In genomic region chr12:89349814-89350213, GRCh38 we compare ENCODE assay signal across 8 cellular contexts. TPM values are rescaled to one million over a fixed set of nuclear protein-coding genes. Genes with fewer than 3 reads are reported as not detected.
DNase-seq lines count a peak whose midpoint lies in the region; ATAC-seq and TF ChIP-seq lines count a peak whose summit lies in the region.

No MANE protein-coding gene starts in this region.

- ATAC-seq in WTC11 = peak; percentile 2
- ATAC-seq in GM19463 (IDR thresholded peaks at IDR 0.05; ENCODE audit: unreplicated experiment) = no peak
- ATAC-seq in HG03460 (IDR thresholded peaks at IDR 0.05; ENCODE audit: unreplicated experiment) = no peak

- H3K27me3 Mint-ChIP-seq in WTC11 (ENCODE audit: low read depth) = peaks cover 11% of the 10 kb centered on the region

- peaks cover 7% of the 10 kb centered on the region; the same call in 1 of the 2 replicates for H3K36me3 ChIP-seq in BLaER1
- peaks cover 14% of the 10 kb centered on the region for H3K36me3 ChIP-seq in HUES48 (ENCODE audit: control insufficient read depth, insufficient read depth, low read length)
- peaks cover 21% of the 10 kb centered on the region for H3K36me3 ChIP-seq in left ventricle myocardium inferior

- peaks cover 37% of the 10 kb centered on the region for H4K20me1 ChIP-seq in BLaER1

- peak overlapping the region; percentile 92 for H3K4me3 ChIP-seq in BLaER1
- H3K4me3 ChIP-seq in HUES48 (ENCODE audit: low read depth, low read length) = peak overlapping the region; percentile 88
- peak overlapping the region; percentile 89 for H3K4me3 ChIP-seq in left ventricle myocardium inferior

- TF ChIP-seq CTCF in WTC11 (IDR thresholded peaks at IDR 0.05) (no peak), left ventricle myocardium inferior (IDR thresholded peaks at IDR 0.05; ENCODE audit: borderline replicate concordance) (no peak)

- peak; percentile 41 for DNase-seq in WTC11 (ENCODE audit: low spot score)
- DNase-seq in left ventricle myocardium inferior = no peak
- peak; percentile 51 for DNase-seq in retina
- no peak for DNase-seq in T1000 (lab: John Stamatoyannopoulos, UW)

- H3K27me3 ChIP-seq in BLaER1 (no peaks in the 10 kb centered on the region), HUES48 (ENCODE audit: control insufficient read depth, insufficient read depth, low read length) (peaks cover 72% of the 10 kb centered on the region), left ventricle myocardium inferior (ENCODE audit: low read depth) (no peaks in the 10 kb centered on the region)

- H3K36me3 Mint-ChIP-seq in WTC11 = peaks cover 44% of the 10 kb centered on the region

- H3K4me1 Mint-ChIP-seq in WTC11 = peaks cover 51% of the 10 kb centered on the region

- peak overlapping the region; percentile 97 for H3K4me3 Mint-ChIP-seq in WTC11

- H3K9me3 ChIP-seq in BLaER1 = no peaks in the 10 kb centered on the region
- H3K9me3 ChIP-seq in HUES48 (ENCODE audit: control insufficient read depth, insufficient read depth, low read length) = no peaks in the 10 kb centered on the region
- no peaks in the 10 kb centered on the region for H3K9me3 ChIP-seq in left ventricle myocardium inferior (replicated peaks)

- CTCF ChIA-PET in WTC11 (lab: Charles Lee) = interaction anchor here (1.3 kb wide), 1 partner anchor 331 kb away, joined by 3 read pairs; no protein-coding TSS in a partner anchor

- peak overlapping the region; percentile 98 for H3K27ac Mint-ChIP-seq in WTC11

- POLR2A ChIA-PET in WTC11 (lab: Charles Lee) = interaction anchor here (1.2 kb wide), 1 partner anchor 14 kb away, joined by 4 read pairs; no protein-coding TSS in a partner anchor

- no peaks in the 10 kb centered on the region for H3K9me3 Mint-ChIP-seq in WTC11

- H3K9ac ChIP-seq in BLaER1 = peak overlapping the region; percentile 93
- peak overlapping the region; percentile 74; the same call in 1 of the 2 replicates for H3K9ac ChIP-seq in HUES48 (ENCODE audit: low read depth, low read length)

- peaks cover 60% of the 10 kb centered on the region for H3K4me1 ChIP-seq in BLaER1
- H3K4me1 ChIP-seq in HUES48 (ENCODE audit: control insufficient read depth, insufficient read depth, low read length) = peaks cover 64% of the 10 kb centered on the region
- peaks cover 87% of the 10 kb centered on the region for H3K4me1 ChIP-seq in left ventricle myocardium inferior

- H3K27ac ChIP-seq in BLaER1 (peak overlapping the region; percentile 93), HUES48 (ENCODE audit: low read depth, low read length) (peak overlapping the region; percentile 100), left ventricle myocardium inferior (replicated peaks) (peak overlapping the region; percentile 99)

- intact Hi-C loops in left ventricle myocardium inferior (cut with micrococcal nuclease) = loop anchor here (5.0 to 10.0 kb wide), 3 partner anchors 105 to 298 kb away; no protein-coding TSS in a partner anchor

- H3K4me2 ChIP-seq in BLaER1 = peak overlapping the region; percentile 95

TF ChIP-seq in WTC11, 78 proteins besides CTCF, POLR2A, EP300 and RAD21:
- peak; percentile 42; the same call in 1 of the 2 replicates for TF ChIP-seq FOXK1 (CRISPR knock-in tag; IDR thresholded peaks at IDR 0.05)
- TF ChIP-seq ETV6 (CRISPR knock-in tag; IDR thresholded peaks at IDR 0.05) = peak; percentile 84
- TF ChIP-seq ZMAT4 (CRISPR knock-in tag; IDR thresholded peaks at IDR 0.05) = peak; percentile 39; the same call in 1 of the 2 replicates
- TF ChIP-seq ZNF232 (CRISPR knock-in tag; IDR thresholded peaks at IDR 0.05) = 0 out of 2 replicates have a peak, but pooled peaks have one; percentile 5
- TF ChIP-seq FOXP4 (CRISPR knock-in tag; IDR thresholded peaks at IDR 0.05) = peak; percentile 60; the same call in 1 of the 2 replicates
- no peak for TF ChIP-seq MLX (CRISPR knock-in tag; IDR thresholded peaks at IDR 0.05)
- peak; percentile 71; the same call in 1 of the 2 replicates for TF ChIP-seq TEAD1 (CRISPR knock-in tag; IDR thresholded peaks at IDR 0.05)
- TF ChIP-seq SOX15 (CRISPR knock-in tag; IDR thresholded peaks at IDR 0.05) = no peak
- peak; percentile 60; the same call in 1 of the 2 replicates for TF ChIP-seq EMX1 (CRISPR knock-in tag; IDR thresholded peaks at IDR 0.05)
- no peak for TF ChIP-seq ZNF263 (CRISPR knock-in tag; IDR thresholded peaks at IDR 0.05; ENCODE audit: low read depth)

RNA-seq across cellular contexts. Expression of gene DUSP6, which starts 2.5 kb away (rescaled TPM):
- total RNA-seq in WTC11 (2021) (136 to 245 TPM (median 141 TPM) in 3 replicates), left ventricle myocardium inferior (16.1 TPM)

Comparison
In these comparisons a context has a peak if more than half of its experiments do, and no peak if none do; other contexts are left out.
1. DNase-seq: peak in WTC11 (single experiment) and retina (single experiment); none in left ventricle myocardium inferior (single experiment) and T1000 (single experiment).
2. Peak in every context shown above with its lines, with median percentiles within 50 percentile points of each other: H3K27ac ChIP-seq and H3K4me3 ChIP-seq.